9 cellular contexts compared by ENCODE assay signal in genomic region chr17:44200478-44201155, GRCh38. TPM values are rescaled to one million over a fixed set of nuclear protein-coding genes. Genes with fewer than 3 reads are reported as not detected.
DNase-seq lines count a peak whose midpoint lies in the region; ATAC-seq and TF ChIP-seq lines count a peak whose summit lies in the region.
"Had no signal": no experiment of that assay in that cellular context is flagged by ENCODE, and none has a peak within 500 bp of the region (broad histone marks: within the 10 kb centered on the region; RNA-seq: fewer than 3 reads in every experiment).

No MANE protein-coding gene starts in this region.

- CTCF ChIA-PET in GM10248 (lab: Yijun Ruan, JAX), result interaction anchor here (1.4 to 6.5 kb wide), 4 partner anchors 10 to 154 kb away, joined by 4 to 61 read pairs (median 24); no protein-coding TSS in a partner anchor

- peaks cover 23% of the 10 kb centered on the region for H3K79me2 ChIP-seq in GM23338 (replicated peaks; ENCODE audit: insufficient read depth)

- peaks cover 22% of the 10 kb centered on the region for H3K36me3 ChIP-seq in BLaER1
- peaks cover 2% of the 10 kb centered on the region for H3K36me3 ChIP-seq in GM23338 (ENCODE audit: insufficient read depth)

- peak overlapping the region; percentile 87 for H2AFZ ChIP-seq in GM23338

- H3K4me3 ChIP-seq in BLaER1 (peak overlapping the region; percentile 75), GM23338 (peak overlapping the region; percentile 86), fibroblast of villous mesenchyme (ENCODE audit: low read depth, low read length) (peak overlapping the region; percentile 73)

- ATAC-seq in GM23338 (peak; percentile 51), SK-N-SH treated with all-trans-retinoic acid at 6 μM for 48 hours (peak; percentile 36), HG03457 (IDR thresholded peaks at IDR 0.05; ENCODE audit: unreplicated experiment) (no peak)

- H3K4me2 ChIP-seq in BLaER1, result peak overlapping the region; percentile 92
- peak overlapping the region; percentile 98 for H3K4me2 ChIP-seq in GM23338

- H4K20me1 ChIP-seq in BLaER1 (peaks cover 24% of the 10 kb centered on the region), GM23338 (replicated peaks; ENCODE audit: insufficient read depth) (peaks cover 5% of the 10 kb centered on the region; the same call in 1 of the 2 replicates)

- no peaks in the 10 kb centered on the region for H3K9me2 ChIP-seq in GM23338 (ENCODE audit: insufficient read depth)

- no peaks in the 10 kb centered on the region for H3K9me3 ChIP-seq in BLaER1

- H3K27ac Mint-ChIP-seq in GM23338, result peak overlapping the region; percentile 95

- H3F3A ChIP-seq in GM23338 (replicated peaks; ENCODE audit: low read depth), result peaks cover 22% of the 10 kb centered on the region

- no peaks in the 10 kb centered on the region for H3K9me3 Mint-ChIP-seq in GM23338

- H3K4me1 ChIP-seq in BLaER1 (peaks cover 54% of the 10 kb centered on the region), GM23338 (ENCODE audit: insufficient read depth) (peaks cover 23% of the 10 kb centered on the region)

- H3K27me3 Mint-ChIP-seq in GM23338 (ENCODE audit: insufficient read depth, low read depth, poor library complexity), result peaks cover 12% of the 10 kb centered on the region

- H3K27ac ChIP-seq in BLaER1 (peak overlapping the region; percentile 91), GM23338 (ENCODE audit: low read depth) (peak overlapping the region; percentile 98)

- peaks cover 29% of the 10 kb centered on the region for H3K36me3 Mint-ChIP-seq in GM23338 (ENCODE audit: low read depth)

- H3K9ac ChIP-seq in BLaER1, result peak overlapping the region; percentile 91

- H3K27me3 ChIP-seq in BLaER1 (no peaks in the 10 kb centered on the region), GM23338 (ENCODE audit: insufficient read depth) (no peaks in the 10 kb centered on the region)

- POLR2A ChIA-PET in GM10248 (lab: Yijun Ruan, JAX), result interaction anchor here (0.6 to 1.3 kb wide), 2 partner anchors 10 to 21 kb away, joined by 3 to 7 read pairs; no protein-coding TSS in a partner anchor

- H3K4me1 Mint-ChIP-seq in GM23338, result peaks cover 30% of the 10 kb centered on the region

- DNase-seq in GM23338 (ENCODE audit: low spot score) (peak; percentile 43), fibroblast of villous mesenchyme (ENCODE audit: low read depth) (no peak), retina (peak; percentile 72), NCI-H187 (lab: John Stamatoyannopoulos, UW) (no peak), GM10248 (ENCODE audit: extremely low spot score) (no peak)

- H3K4me3 Mint-ChIP-seq in GM23338, result peak overlapping the region; percentile 90

- TF ChIP-seq CTCF in GM23338 (conservative IDR thresholded peaks at IDR 0.05; ENCODE audit: low read depth in 2 of 2), result no peak
- TF ChIP-seq CTCF in fibroblast of villous mesenchyme (IDR thresholded peaks at IDR 0.05; ENCODE audit: insufficient read depth, low read depth, low read length), result no peak
- no peak for TF ChIP-seq CTCF in GM10248 (IDR thresholded peaks at IDR 0.05; ENCODE audit: control extremely low read depth, extremely low read depth, low read depth, missing control alignments)

TF ChIP-seq in GM23338, 12 proteins besides CTCF, POLR2A, EP300 and RAD21 (continues in another document):
- TF ChIP-seq POLR2AphosphoS5 (IDR thresholded peaks at IDR 0.05; ENCODE audit: low read depth), result peak; percentile 59

TF ChIP-seq in SK-N-SH treated with all-trans-retinoic acid at 6 μM for 48 hours, 23 proteins besides CTCF, POLR2A, EP300 and RAD21:
- TF ChIP-seq ZC3H10 (CRISPR knock-in tag; IDR thresholded peaks at IDR 0.05) (no peak), CREB5 (CRISPR knock-in tag; IDR thresholded peaks at IDR 0.05; ENCODE audit: low read depth) (no peak), OSR1 (CRISPR knock-in tag; IDR thresholded peaks at IDR 0.05) (no peak), ESRRG (CRISPR knock-in tag; IDR thresholded peaks at IDR 0.05) (no peak), ZFP30 (CRISPR knock-in tag; IDR thresholded peaks at IDR 0.05) (no peak), PATZ1 (CRISPR knock-in tag; IDR thresholded peaks at IDR 0.05; ENCODE audit: borderline replicate concordance) (no peak), ZNF70 (CRISPR knock-in tag; IDR thresholded peaks at IDR 0.05) (no peak), CSDC2 (CRISPR knock-in tag; IDR thresholded peaks at IDR 0.05) (no peak), TCF4 (CRISPR knock-in tag; IDR thresholded peaks at IDR 0.05; ENCODE audit: borderline replicate concordance) (no peak), ARNTL (CRISPR knock-in tag; IDR thresholded peaks at IDR 0.05; ENCODE audit: borderline replicate concordance, low read depth) (no peak), RARB (CRISPR knock-in tag; IDR thresholded peaks at IDR 0.05) (no peak), ZNF565 (CRISPR knock-in tag; conservative IDR thresholded peaks at IDR 0.05; ENCODE audit: low read depth) (no peak), ZFP3 (CRISPR knock-in tag; IDR thresholded peaks at IDR 0.05) (no peak), ISL1 (CRISPR knock-in tag; IDR thresholded peaks at IDR 0.05) (no peak), BACH2 (CRISPR knock-in tag; IDR thresholded peaks at IDR 0.05; ENCODE audit: borderline replicate concordance) (no peak)
- TF ChIP-seq, protein P1, sequence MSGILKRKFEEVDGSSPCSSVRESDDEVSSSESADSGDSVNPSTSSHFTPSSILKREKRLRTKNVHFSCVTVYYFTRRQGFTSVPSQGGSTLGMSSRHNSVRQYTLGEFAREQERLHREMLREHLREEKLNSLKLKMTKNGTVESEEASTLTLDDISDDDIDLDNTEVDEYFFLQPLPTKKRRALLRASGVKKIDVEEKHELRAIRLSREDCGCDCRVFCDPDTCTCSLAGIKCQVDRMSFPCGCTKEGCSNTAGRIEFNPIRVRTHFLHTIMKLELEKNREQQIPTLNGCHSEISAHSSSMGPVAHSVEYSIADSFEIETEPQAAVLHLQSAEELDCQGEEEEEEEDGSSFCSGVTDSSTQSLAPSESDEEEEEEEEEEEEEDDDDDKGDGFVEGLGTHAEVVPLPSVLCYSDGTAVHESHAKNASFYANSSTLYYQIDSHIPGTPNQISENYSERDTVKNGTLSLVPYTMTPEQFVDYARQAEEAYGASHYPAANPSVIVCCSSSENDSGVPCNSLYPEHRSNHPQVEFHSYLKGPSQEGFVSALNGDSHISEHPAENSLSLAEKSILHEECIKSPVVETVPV (CRISPR knock-in tag; IDR thresholded peaks at IDR 0.05), result no peak
- TF ChIP-seq, protein P2, sequence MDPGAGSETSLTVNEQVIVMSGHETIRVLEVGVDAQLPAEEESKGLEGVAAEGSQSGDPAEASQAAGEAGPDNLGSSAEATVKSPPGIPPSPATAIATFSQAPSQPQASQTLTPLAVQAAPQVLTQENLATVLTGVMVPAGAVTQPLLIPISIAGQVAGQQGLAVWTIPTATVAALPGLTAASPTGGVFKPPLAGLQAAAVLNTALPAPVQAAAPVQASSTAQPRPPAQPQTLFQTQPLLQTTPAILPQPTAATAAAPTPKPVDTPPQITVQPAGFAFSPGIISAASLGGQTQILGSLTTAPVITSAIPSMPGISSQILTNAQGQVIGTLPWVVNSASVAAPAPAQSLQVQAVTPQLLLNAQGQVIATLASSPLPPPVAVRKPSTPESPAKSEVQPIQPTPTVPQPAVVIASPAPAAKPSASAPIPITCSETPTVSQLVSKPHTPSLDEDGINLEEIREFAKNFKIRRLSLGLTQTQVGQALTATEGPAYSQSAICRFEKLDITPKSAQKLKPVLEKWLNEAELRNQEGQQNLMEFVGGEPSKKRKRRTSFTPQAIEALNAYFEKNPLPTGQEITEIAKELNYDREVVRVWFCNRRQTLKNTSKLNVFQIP (CRISPR knock-in tag; IDR thresholded peaks at IDR 0.05; ENCODE audit: borderline replicate concordance, low read depth), result no peak

RNA-seq across cellular contexts. Expression of gene ATXN7L3, which starts 0.9 kb away (rescaled TPM):
- 79.3 and 95.0 TPM in 2 replicates for total RNA-seq in GM23338 (2014; rRNA removed; shearing (Covaris generic))
- 20.3 and 20.6 TPM in 2 replicates for polyA plus RNA-seq in GM23338 (2016; fragmentation: Nextera tagmentation; extraction: Ambion mirVana)
- total RNA-seq in fibroblast of villous mesenchyme, result 43.6 and 48.3 TPM in 2 replicates

RNA-seq across cellular contexts. Expression of gene TMUB2, which starts 13.8 kb away (rescaled TPM):
- total RNA-seq in GM23338 (2014; rRNA removed; shearing (Covaris generic)), result 15.9 and 20.8 TPM in 2 replicates
- 16.5 and 17.0 TPM in 2 replicates for polyA plus RNA-seq in GM23338 (2016; fragmentation: Nextera tagmentation; extraction: Ambion mirVana)
- 19.0 and 28.1 TPM in 2 replicates for total RNA-seq in fibroblast of villous mesenchyme

RNA-seq across cellular contexts. Expression of gene UBTF, which starts 18.9 kb away (rescaled TPM):
- 62.2 and 78.8 TPM in 2 replicates for total RNA-seq in GM23338 (2014; rRNA removed; shearing (Covaris generic))
- 27.0 and 29.9 TPM in 2 replicates for polyA plus RNA-seq in GM23338 (2016; fragmentation: Nextera tagmentation; extraction: Ambion mirVana)
- total RNA-seq in fibroblast of villous mesenchyme, result 46.1 and 46.6 TPM in 2 replicates

RNA-seq across cellular contexts. Expression of gene ASB16, which starts 30.1 kb away (rescaled TPM):
- total RNA-seq in GM23338 (2014; rRNA removed; shearing (Covaris generic)), result not detected in 2 replicates
- polyA plus RNA-seq in GM23338 (2016; fragmentation: Nextera tagmentation; extraction: Ambion mirVana), result 0.21 and 0.47 TPM in 2 replicates
- under 0.01 TPM in 1 of 2 replicates, not detected in the other for total RNA-seq in fibroblast of villous mesenchyme
- total RNA-seq: M059J had no signal

RNA-seq across cellular contexts. Expression of gene HROB, which starts 58.9 kb away (rescaled TPM):
- total RNA-seq in GM23338 (2014; rRNA removed; shearing (Covaris generic)), result 17.0 and 19.0 TPM in 2 replicates
- 9.3 TPM in 2 replicates for polyA plus RNA-seq in GM23338 (2016; fragmentation: Nextera tagmentation; extraction: Ambion mirVana)
- 3.0 and 3.2 TPM in 2 replicates for total RNA-seq in fibroblast of villous mesenchyme

Comparison
In these comparisons a context has a peak if more than half of its experiments do, and no peak if none do; other contexts are left out.
1. DNase-seq: peak in GM23338 (single experiment) and retina (single experiment); none in fibroblast of villous mesenchyme (single experiment), NCI-H187 (0 of 2) and GM10248 (single experiment).
2. Peak in every context shown above with its lines, with median percentiles within 50 percentile points of each other: H3K4me3 ChIP-seq.